10 cellular contexts compared by ENCODE assay signal in genomic region chr1:203408485-203409229, GRCh38. TPM values are rescaled to one million over a fixed set of nuclear protein-coding genes. Genes with fewer than 3 reads are reported as not detected.
DNase-seq lines count a peak whose midpoint lies in the region; ATAC-seq and TF ChIP-seq lines count a peak whose summit lies in the region.
"Had no signal": no experiment of that assay in that cellular context is flagged by ENCODE, and none has a peak within 500 bp of the region (broad histone marks: within the 10 kb centered on the region; RNA-seq: fewer than 3 reads in every experiment).

No MANE protein-coding gene starts in this region.

- H3K27ac ChIP-seq in SJCRH30: no peak overlapping the region
- no peak overlapping the region for H3K27ac ChIP-seq in foreskin keratinocyte
- no peak overlapping the region for H3K27ac ChIP-seq in neuronal stem cell (replicated peaks; ENCODE audit: low read length)

- no peak overlapping the region for H2BK15ac ChIP-seq in neuronal stem cell (ENCODE audit: low read length)

- peaks cover 7% of the 10 kb centered on the region; the same call in 1 of the 2 replicates for H3K9me3 ChIP-seq in SJCRH30 (replicated peaks)
- peaks cover 0 to 2% of the 10 kb centered on the region in 2 donors for H3K9me3 ChIP-seq in neuronal stem cell (replicated peaks in 1 of 2; ENCODE audit: control insufficient read depth in 2 of 2, insufficient read depth in 1 of 2, low read depth in 1 of 2, low read length in 2 of 2)

- H3K27ac Mint-ChIP-seq in activated CD4-positive, alpha-beta T cell treated with anti-CD3 and anti-CD28 coated beads, Interleukin-2, amount 10 ng/mL, durations not matched to agents 7 days and 5 days: no peak overlapping the region
- H3K27ac Mint-ChIP-seq: activated B cell treated with CpG ODN at 0.5 μM for 24 hours had no signal

- H3K9ac ChIP-seq in neuronal stem cell (ENCODE audit: low read depth, low read length, poor library complexity): no peak overlapping the region

- no peak overlapping the region for H2BK12ac ChIP-seq in neuronal stem cell (ENCODE audit: low read length)

- H2BK120ac ChIP-seq in neuronal stem cell (ENCODE audit: low read depth, low read length): no peak overlapping the region

- CTCF ChIA-PET in activated CD4-positive, alpha-beta T cell treated with anti-CD3 and anti-CD28 coated beads, Interleukin-2, amount 10 ng/mL, durations not matched to agents 7 days and 5 days (lab: Charles Lee): no interaction called here

- H4K8ac ChIP-seq in neuronal stem cell (ENCODE audit: low read depth, low read length): no peak overlapping the region

- H2BK5ac ChIP-seq in neuronal stem cell (ENCODE audit: low read length): peak overlapping the region; percentile 54

- H3K4me3 ChIP-seq in AG09309 (ENCODE audit: control insufficient read depth, low read depth, low read length) (no peak overlapping the region), SJCRH30 (no peak overlapping the region), neuronal stem cell (ENCODE audit: low read length in 2 of 2) (no peak overlapping the region)

- no peak overlapping the region for H3K4me3 Mint-ChIP-seq in activated CD4-positive, alpha-beta T cell treated with anti-CD3 and anti-CD28 coated beads, Interleukin-2, amount 10 ng/mL, durations not matched to agents 7 days and 5 days
- H3K4me3 Mint-ChIP-seq: activated B cell treated with CpG ODN at 0.5 μM for 24 hours had no signal

- ATAC-seq in foreskin keratinocyte: peak; percentile 79
- ATAC-seq in HG03432 (IDR thresholded peaks at IDR 0.05; ENCODE audit: unreplicated experiment): no peak

- POLR2A ChIA-PET in activated CD4-positive, alpha-beta T cell treated with anti-CD3 and anti-CD28 coated beads, Interleukin-2, amount 10 ng/mL, durations not matched to agents 7 days and 5 days (lab: Charles Lee): interaction anchor here (0.5 kb wide), 1 partner anchor 910 kb away, joined by 3 read pairs; no protein-coding TSS in a partner anchor

- no peaks in the 10 kb centered on the region for H3K79me1 ChIP-seq in neuronal stem cell (ENCODE audit: low read depth, low read length)

- H3K27me3 Mint-ChIP-seq in activated CD4-positive, alpha-beta T cell treated with anti-CD3 and anti-CD28 coated beads, Interleukin-2, amount 10 ng/mL, durations not matched to agents 7 days and 5 days: peaks cover 39% of the 10 kb centered on the region

- H3K4me1 Mint-ChIP-seq in activated CD4-positive, alpha-beta T cell treated with anti-CD3 and anti-CD28 coated beads, Interleukin-2, amount 10 ng/mL, durations not matched to agents 7 days and 5 days: no peaks in the 10 kb centered on the region

- peak overlapping the region; percentile 57 for H3K18ac ChIP-seq in neuronal stem cell (ENCODE audit: low read length)

- H3K23ac ChIP-seq in neuronal stem cell (ENCODE audit: low read depth, low read length, poor library complexity): no peak overlapping the region

- H3K36me3 Mint-ChIP-seq in activated CD4-positive, alpha-beta T cell treated with anti-CD3 and anti-CD28 coated beads, Interleukin-2, amount 10 ng/mL, durations not matched to agents 7 days and 5 days (ENCODE audit: low read depth): no peaks in the 10 kb centered on the region

- H3K14ac ChIP-seq in neuronal stem cell (ENCODE audit: low read length): no peak overlapping the region

- peaks cover 4% of the 10 kb centered on the region; the same call in 1 of the 2 replicates for H3K27me3 ChIP-seq in SJCRH30
- H3K27me3 ChIP-seq in foreskin keratinocyte: peaks cover 14% of the 10 kb centered on the region
- H3K27me3 ChIP-seq in neuronal stem cell (ENCODE audit: control insufficient read depth in 3 of 3, insufficient read depth in 3 of 3, low read depth in 1 of 3, low read length in 3 of 3): peaks cover 0 to 2% (median 0%) of the 10 kb centered on the region in 3 experiments

- H3K36me3 ChIP-seq in SJCRH30 (no peaks in the 10 kb centered on the region), neuronal stem cell (replicated peaks in 1 of 2; ENCODE audit: control insufficient read depth in 2 of 2, insufficient read depth in 2 of 2, low read length in 2 of 2) (no peaks in the 10 kb centered on the region)

- H3K4me1 ChIP-seq in SJCRH30 (peaks cover 3% of the 10 kb centered on the region), foreskin keratinocyte (peaks cover 3% of the 10 kb centered on the region), neuronal stem cell (ENCODE audit: control insufficient read depth in 2 of 2, insufficient read depth in 1 of 2, low read depth in 1 of 2, low read length in 2 of 2) (no peaks in the 10 kb centered on the region)

- WGBS in neuronal stem cell (ENCODE audit: extremely low coverage in 2 of 2, insufficient read length in 2 of 2, insufficient replicate concordance in 1 of 2), 2 donors: no CpG with 5 or more reads among the region's 11 CpGs

- no peak overlapping the region for H4K91ac ChIP-seq in neuronal stem cell (ENCODE audit: low read depth, low read length, poor library complexity)

- no peak overlapping the region for H2AFZ ChIP-seq in neuronal stem cell (ENCODE audit: low read length)

- no peaks in the 10 kb centered on the region for H3K9me3 Mint-ChIP-seq in activated CD4-positive, alpha-beta T cell treated with anti-CD3 and anti-CD28 coated beads, Interleukin-2, amount 10 ng/mL, durations not matched to agents 7 days and 5 days

- H3K4me2 ChIP-seq in neuronal stem cell (ENCODE audit: insufficient read depth, low read length, poor library complexity, severe bottlenecking): no peak overlapping the region

- no peak overlapping the region for H3K4ac ChIP-seq in neuronal stem cell (ENCODE audit: low read length)

- TF ChIP-seq CTCF in AG09309 (IDR thresholded peaks at IDR 0.05; ENCODE audit: control insufficient read depth, insufficient read depth, low read depth, low read length, missing control alignments) (no peak), foreskin keratinocyte (conservative IDR thresholded peaks at IDR 0.05) (no peak)

- no peak overlapping the region for H2AK5ac ChIP-seq in neuronal stem cell (ENCODE audit: low read depth, low read length)

- DNase-seq in AG09309 (ENCODE audit: low read depth): peak; percentile 41
- peak; percentile 12 to 27 for DNase-seq in SJCRH30
- peak in 1 of 2 donors; percentile 22 for DNase-seq in foreskin keratinocyte
- DNase-seq in neuronal stem cell (ENCODE audit: low spot score): no peak
- DNase-seq in activated CD4-positive, alpha-beta T cell treated with anti-CD3 and anti-CD28 coated beads for 48 hours: no peak
- no peak for DNase-seq in activated CD4-positive, alpha-beta T cell treated with anti-CD3 and anti-CD28 coated beads, Interleukin-2, amount 10 ng/mL, durations not matched to agents 7 days and 5 days
- DNase-seq in stimulated activated CD4-positive, alpha-beta T cell treated with anti-CD3 and anti-CD28 coated beads, Interleukin-4, amount 100 ng/mL, for 4 hours: no peak
- DNase-seq: activated B cell treated with CpG ODN at 0.5 μM for 24 hours had no signal

RNA-seq across cellular contexts. Expression of gene FMOD, which starts 57.7 kb away (rescaled TPM):
- 7.5 and 7.6 TPM in 2 replicates for total RNA-seq in SJCRH30 (2014; rRNA removed; shearing (Covaris generic))
- total RNA-seq in foreskin keratinocyte: 0.28 and 0.54 TPM in 2 replicates
- 0.35 and 0.60 TPM in 2 replicates for polyA plus RNA-seq in foreskin keratinocyte
- polyA plus RNA-seq in neuronal stem cell (2013, experiment 1 of 2): 2.0 TPM
- polyA plus RNA-seq in neuronal stem cell (2013, experiment 2 of 2): 2.0 TPM
- total RNA-seq in activated CD4-positive, alpha-beta T cell treated with anti-CD3 and anti-CD28 coated beads, Interleukin-2, amount 10 ng/mL, durations not matched to agents 7 days and 5 days: not detected
- total RNA-seq: activated B cell treated with CpG ODN at 0.5 μM for 24 hours had no signal
- polyA plus RNA-seq: neural cell had no signal

Comparison
In these comparisons a context has a peak if more than half of its experiments do, and no peak if none do; other contexts are left out.
1. DNase-seq: peak in AG09309 (single experiment) and SJCRH30 (2 of 2); none in neuronal stem cell (single experiment), activated CD4-positive, alpha-beta T cell treated with anti-CD3 and anti-CD28 coated beads for 48 hours (single experiment), activated CD4-positive, alpha-beta T cell treated with anti-CD3 and anti-CD28 coated beads, Interleukin-2, amount 10 ng/mL, durations not matched to agents 7 days and 5 days (single experiment) and stimulated activated CD4-positive, alpha-beta T cell treated with anti-CD3 and anti-CD28 coated beads, Interleukin-4, amount 100 ng/mL, for 4 hours (0 of 2).